ENCODE assay signal across 2 cellular contexts in genomic region chr6:119231394-119231793, GRCh38.
TF ChIP-seq lines count a peak whose summit lies in the region.

No MANE protein-coding gene starts in this region.

TF ChIP-seq in HepG2, 621 proteins besides CTCF, POLR2A, EP300 and RAD21 (continued from another document):
- no peak for TF ChIP-seq KMT2B (CRISPR knock-in tag; IDR thresholded peaks at IDR 0.05)
- TF ChIP-seq KLF12 (CRISPR knock-in tag; IDR thresholded peaks at IDR 0.05; ENCODE audit: borderline replicate concordance): no peak
- peak; percentile 96 for TF ChIP-seq RBM22 (optimal IDR thresholded peaks at IDR 0.05; ENCODE audit: low read length)
- no peak for TF ChIP-seq NCOA5 (CRISPR knock-in tag; IDR thresholded peaks at IDR 0.05)
- no peak for TF ChIP-seq MTA1 (CRISPR knock-in tag; IDR thresholded peaks at IDR 0.05; ENCODE audit: borderline replicate concordance)
- no peak for TF ChIP-seq CCAR2 (optimal IDR thresholded peaks at IDR 0.05; ENCODE audit: low read depth, low read length)
- no peak for TF ChIP-seq ZMAT5 (CRISPR knock-in tag; IDR thresholded peaks at IDR 0.05; ENCODE audit: borderline replicate concordance, low read depth)
- no peak for TF ChIP-seq NR2C2 (CRISPR knock-in tag; IDR thresholded peaks at IDR 0.05; ENCODE audit: borderline replicate concordance)
- TF ChIP-seq POLR2G (IDR thresholded peaks at IDR 0.05; ENCODE audit: low read depth, low read length): 0 out of 2 replicates have a peak, but pooled peaks have one; percentile 23
- no peak for TF ChIP-seq STAT5B (CRISPR knock-in tag; IDR thresholded peaks at IDR 0.05)
- no peak for TF ChIP-seq ZNF567 (CRISPR knock-in tag; IDR thresholded peaks at IDR 0.05; ENCODE audit: borderline replicate concordance)
- no peak for TF ChIP-seq ZNF598 (CRISPR knock-in tag; IDR thresholded peaks at IDR 0.05; ENCODE audit: borderline replicate concordance)
- no peak for TF ChIP-seq ETV6 (CRISPR knock-in tag; conservative IDR thresholded peaks at IDR 0.05)
- TF ChIP-seq ZBTB33 (CRISPR knock-in tag; IDR thresholded peaks at IDR 0.05): no peak
- TF ChIP-seq ZNF30 (CRISPR knock-in tag; IDR thresholded peaks at IDR 0.05): no peak
- TF ChIP-seq KDM2A (CRISPR knock-in tag; IDR thresholded peaks at IDR 0.05; ENCODE audit: borderline replicate concordance, low read depth): no peak
- TF ChIP-seq POGZ (CRISPR knock-in tag; IDR thresholded peaks at IDR 0.05): no peak

TF ChIP-seq in K562, 482 proteins besides CTCF, POLR2A, EP300 and RAD21:
- TF ChIP-seq ZNF511 (CRISPR knock-in tag; IDR thresholded peaks at IDR 0.05) (no peak), TFE3 (CRISPR knock-in tag; IDR thresholded peaks at IDR 0.05) (peak; percentile 85)
